In genomic region chr6:108630050-108630714, GRCh38 we compare ENCODE assay signal across 11 cellular contexts.
DNase-seq lines count a peak whose midpoint lies in the region; ATAC-seq and TF ChIP-seq lines count a peak whose summit lies in the region.
"Had no signal": no experiment of that assay in that cellular context is flagged by ENCODE, and none has a peak within 500 bp of the region (broad histone marks: within the 10 kb centered on the region; RNA-seq: fewer than 3 reads in every experiment).

No MANE protein-coding gene starts in this region.

- no peaks in the 10 kb centered on the region for H3K9me3 ChIP-seq in Loucy (ENCODE audit: insufficient read depth, low read depth, low read length)

- H3K4me1 ChIP-seq in Loucy (ENCODE audit: insufficient read depth, low read length, poor library complexity, severe bottlenecking), result peaks cover 49% of the 10 kb centered on the region

- intact Hi-C loops in natural killer cell (cut with micrococcal nuclease), result no loop called here
- intact Hi-C loops in Right ventricle myocardium inferior (cut with DNase I), result no loop called here

- peak overlapping the region; percentile 8 for H3K4me3 Mint-ChIP-seq in activated naive CD8-positive, alpha-beta T cell
- no peak overlapping the region for H3K4me3 Mint-ChIP-seq in natural killer cell
- H3K4me3 Mint-ChIP-seq in type B pancreatic cell, result no peak overlapping the region

- no peaks in the 10 kb centered on the region for H3K27me3 Mint-ChIP-seq in activated naive CD8-positive, alpha-beta T cell
- H3K27me3 Mint-ChIP-seq in natural killer cell (ENCODE audit: low read depth in 2 of 2), result no peaks in the 10 kb centered on the region
- H3K27me3 Mint-ChIP-seq in type B pancreatic cell, result no peaks in the 10 kb centered on the region

- H3F3A ChIP-seq in Loucy (ENCODE audit: low read depth), result no peaks in the 10 kb centered on the region

- no peak overlapping the region for H2AFZ ChIP-seq in Loucy (ENCODE audit: low read length)

- no peaks in the 10 kb centered on the region for H3K9me2 ChIP-seq in Loucy (replicated peaks; ENCODE audit: low read depth, low read length)

- DNase-seq in natural killer cell, result no peak
- DNase-seq in type B pancreatic cell (ENCODE audit: extremely low spot score, unreplicated experiment), result no peak
- DNase-seq in stimulated activated CD8-positive, alpha-beta memory T cell treated with anti-CD3 and anti-CD28 coated beads, Interleukin-4, amount 100 ng/mL, for 48 hours, result no peak
- DNase-seq in Right ventricle myocardium inferior (ENCODE audit: missing footprints), result no peak
- DNase-seq: DMS79 treated with DMSO at 0.1 percent for 48 hours, left ventricle myocardium superior, NCI-H146 had no signal

- H3K27me3 ChIP-seq in Loucy (ENCODE audit: insufficient read depth, low read length, poor library complexity, severe bottlenecking), result no peaks in the 10 kb centered on the region

- H3K4me1 Mint-ChIP-seq in activated naive CD8-positive, alpha-beta T cell (ENCODE audit: low read depth), result peaks cover 68% of the 10 kb centered on the region
- peaks cover 81 to 83% of the 10 kb centered on the region in 2 donors for H3K4me1 Mint-ChIP-seq in natural killer cell
- H3K4me1 Mint-ChIP-seq in type B pancreatic cell (ENCODE audit: unreplicated experiment), result peaks cover 62% of the 10 kb centered on the region

- TF ChIP-seq CTCF in Loucy (conservative IDR thresholded peaks at IDR 0.05; ENCODE audit: low read length) (no peak), natural killer cell (IDR thresholded peaks at IDR 0.05) (no peak), type B pancreatic cell (conservative IDR thresholded peaks at IDR 0.05) (no peak)

- no peaks in the 10 kb centered on the region for H3K9me3 Mint-ChIP-seq in activated naive CD8-positive, alpha-beta T cell (ENCODE audit: low read depth)
- H3K9me3 Mint-ChIP-seq in natural killer cell (no peaks in the 10 kb centered on the region), type B pancreatic cell (no peaks in the 10 kb centered on the region)

- H3K9ac ChIP-seq in Loucy (ENCODE audit: low read depth, low read length, poor library complexity, severe bottlenecking), result no peak overlapping the region

- peaks cover 90% of the 10 kb centered on the region for H3K79me2 ChIP-seq in Loucy (ENCODE audit: insufficient read depth, low read length)

- H4K20me1 ChIP-seq in Loucy (ENCODE audit: insufficient read depth, low read length, poor library complexity, severe bottlenecking), result peaks cover 42% of the 10 kb centered on the region

- H3K4me2 ChIP-seq in Loucy (ENCODE audit: low read depth, low read length, poor library complexity, severe bottlenecking), result peak overlapping the region; percentile 22

- H3K36me3 Mint-ChIP-seq in activated naive CD8-positive, alpha-beta T cell, result no peaks in the 10 kb centered on the region
- H3K36me3 Mint-ChIP-seq in natural killer cell, result no peaks in the 10 kb centered on the region
- H3K36me3 Mint-ChIP-seq in type B pancreatic cell, result peaks cover 4% of the 10 kb centered on the region

- no peak overlapping the region for H3K4me3 ChIP-seq in Loucy (ENCODE audit: low read length, poor library complexity, severe bottlenecking)

- ATAC-seq in GM18868 (IDR thresholded peaks at IDR 0.05; ENCODE audit: unreplicated experiment), result peak; percentile 67
- ATAC-seq in natural killer cell, result peak in 2 of 3 donors; percentile 21 to 33
- no peak for ATAC-seq in Right ventricle myocardium inferior
- no peak for ATAC-seq in HG03097 (IDR thresholded peaks at IDR 0.05; ENCODE audit: low FRiP score, unreplicated experiment)
- ATAC-seq: left ventricle myocardium superior had no signal

- peak overlapping the region; percentile 0 for H3K27ac Mint-ChIP-seq in activated naive CD8-positive, alpha-beta T cell
- peak overlapping the region; percentile 2 to 78 for H3K27ac Mint-ChIP-seq in natural killer cell
- H3K27ac Mint-ChIP-seq in type B pancreatic cell, result no peak overlapping the region

- H3K36me3 ChIP-seq in Loucy (ENCODE audit: insufficient read depth, low read length), result no peaks in the 10 kb centered on the region

Comparison
In these comparisons a context has a peak if more than half of its experiments do, and no peak if none do; other contexts are left out.
1. ATAC-seq: peak in GM18868 (single experiment) and natural killer cell (2 of 3); none in Right ventricle myocardium inferior (single experiment) and HG03097 (single experiment).